Comparison of ENCODE assay signal across 31 cellular contexts in the genomic region with DNA sequence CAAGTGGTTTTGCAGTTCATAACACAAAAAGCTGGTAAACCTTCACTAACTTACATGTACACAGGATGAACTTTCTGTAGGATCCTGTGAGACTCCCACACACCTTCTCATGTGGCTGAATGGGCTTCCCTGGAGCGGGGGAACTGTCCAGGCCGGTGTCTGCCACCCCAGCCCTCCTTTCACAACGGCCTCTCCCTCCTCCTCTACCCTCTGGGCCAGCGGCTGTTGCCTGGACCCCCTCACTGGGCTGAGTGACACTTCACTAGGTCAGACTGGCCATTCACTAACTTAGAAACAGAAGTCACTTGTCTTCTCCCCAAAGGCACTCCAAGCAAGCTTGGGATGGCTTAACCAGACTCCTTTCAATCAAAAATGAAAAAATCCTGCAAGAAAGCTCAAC. TPM values are rescaled to one million over a fixed set of nuclear protein-coding genes. Genes with fewer than 3 reads are reported as not detected.
DNase-seq lines count a peak whose midpoint lies in the region; ATAC-seq, FAIRE-seq and TF ChIP-seq lines count a peak whose summit lies in the region.
"Had no signal": no experiment of that assay in that cellular context is flagged by ENCODE, and none has a peak within 500 bp of the region (broad histone marks: within the 10 kb centered on the region; RNA-seq: fewer than 3 reads in every experiment).

No MANE protein-coding gene starts in this region.

- H3K9me3 ChIP-seq in HepG2 (ENCODE audit: low read length), result no peaks in the 10 kb centered on the region
- no peaks in the 10 kb centered on the region for H3K9me3 ChIP-seq in right lobe of liver
- no peaks in the 10 kb centered on the region for H3K9me3 ChIP-seq in T-helper 17 cell (ENCODE audit: control insufficient read depth, low read length, poor library complexity, severe bottlenecking)
- H3K9me3 ChIP-seq in endodermal cell (ENCODE audit: control insufficient read depth, low read length), result no peaks in the 10 kb centered on the region
- H3K9me3 ChIP-seq in body of pancreas, result no peaks in the 10 kb centered on the region
- H3K9me3 ChIP-seq: gastrocnemius medialis, ovary, spleen, stomach, upper lobe of left lung had no signal

- no peak for FAIRE-seq in HepG2 (lab: Jason Lieb, UNC)
- FAIRE-seq: D721Med, H1 had no signal

- H2AFZ ChIP-seq in HepG2 (ENCODE audit: low read length), result no peak overlapping the region

- H3K4me3 ChIP-seq in HepG2 (replicated peaks in 1 of 3; ENCODE audit: insufficient read depth in 1 of 3, low read depth in 2 of 3, low read length in 3 of 3) (no peak overlapping the region), right lobe of liver (no peak overlapping the region), endodermal cell (ENCODE audit: low read length) (no peak overlapping the region), body of pancreas (no peak overlapping the region)
- H3K4me3 ChIP-seq: dorsolateral prefrontal cortex, gastrocnemius medialis, ovary, spleen, stomach, upper lobe of left lung had no signal

- H4K20me1 ChIP-seq in HepG2 (ENCODE audit: insufficient read depth, low read length), result no peaks in the 10 kb centered on the region; the same call in 1 of the 2 replicates

- no peaks in the 10 kb centered on the region for H3K27me3 Mint-ChIP-seq in T-helper 17 cell
- H3K27me3 Mint-ChIP-seq in endodermal cell (ENCODE audit: insufficient read depth), result no peaks in the 10 kb centered on the region
- no peaks in the 10 kb centered on the region for H3K27me3 Mint-ChIP-seq in type B pancreatic cell

- H3K36me3 ChIP-seq in HepG2 (replicated peaks in 1 of 2; ENCODE audit: control insufficient read depth in 1 of 2, insufficient read depth in 2 of 2, low read length in 2 of 2) (peaks cover 15 to 25% of the 10 kb centered on the region in 2 experiments; a peak in 4 of 5 replicates), right lobe of liver (peaks cover 0 to 22% (median 9%) of the 10 kb centered on the region in 4 donors), endodermal cell (ENCODE audit: control insufficient read depth, insufficient read depth, low read length) (peaks cover 51% of the 10 kb centered on the region), body of pancreas (replicated peaks in 1 of 2; ENCODE audit: insufficient read depth in 1 of 2, low read depth in 2 of 2) (peaks cover 0 to 13% of the 10 kb centered on the region in 2 donors)
- H3K36me3 ChIP-seq: ovary had no signal

- 0 out of 4 replicates have a peak, but pooled peaks of 1 of the 2 experiments have one; percentile 13 for TF ChIP-seq POLR2A in HepG2 (IDR thresholded peaks at IDR 0.05; ENCODE audit: insufficient read depth in 1 of 2, low read depth in 2 of 2, low read length in 2 of 2)
- TF ChIP-seq POLR2A in right lobe of liver (IDR thresholded peaks at IDR 0.05), result no peak
- TF ChIP-seq POLR2A in body of pancreas (IDR thresholded peaks at IDR 0.05), result no peak

- H3K27me3 ChIP-seq in HepG2 (ENCODE audit: control insufficient read depth in 1 of 2, insufficient read depth in 2 of 2, low read length in 2 of 2) (no peaks in the 10 kb centered on the region), right lobe of liver (no peaks in the 10 kb centered on the region), endodermal cell (ENCODE audit: control insufficient read depth, insufficient read depth, low read length, poor library complexity, severe bottlenecking) (no peaks in the 10 kb centered on the region), body of pancreas (no peaks in the 10 kb centered on the region)
- H3K27me3 ChIP-seq: dorsolateral prefrontal cortex, gastrocnemius medialis, ovary, spleen, stomach, upper lobe of left lung had no signal

- H3K27ac ChIP-seq in HepG2 (ENCODE audit: extremely low read length, insufficient read depth, low read length) (no peak overlapping the region), right lobe of liver (no peak overlapping the region), endodermal cell (ENCODE audit: low read depth, low read length) (no peak overlapping the region), body of pancreas (no peak overlapping the region)
- H3K27ac ChIP-seq: gastrocnemius medialis, HL-60, ovary, stomach, upper lobe of left lung had no signal

- H3K4me1 Mint-ChIP-seq in T-helper 17 cell (peaks cover 9% of the 10 kb centered on the region), endodermal cell (peaks cover 1% of the 10 kb centered on the region), type B pancreatic cell (ENCODE audit: unreplicated experiment) (peaks cover 6% of the 10 kb centered on the region)

- no TSS peak for BruUV-seq in HepG2 (replicated peaks; lab: Mats Ljungman, UMichigan)

- no peaks in the 10 kb centered on the region for H3K9me3 Mint-ChIP-seq in endodermal cell
- H3K9me3 Mint-ChIP-seq in type B pancreatic cell, result no peaks in the 10 kb centered on the region

- DNase-seq in HepG2 (ENCODE audit: low spot score) (no peak), right lobe of liver (no peak), T-helper 17 cell (no peak), endodermal cell (no peak), type B pancreatic cell (ENCODE audit: extremely low spot score, unreplicated experiment) (no peak), body of pancreas (no peak), NCI-H2029 (lab: John Stamatoyannopoulos, UW) (no peak)
- DNase-seq: activated CD4-positive, alpha-beta T cell treated with anti-CD3 and anti-CD28 coated beads, Interleukin-2, amount 50 U/mL, for 1 hour; activated CD8-positive, alpha-beta memory T cell treated with anti-CD3 and anti-CD28 coated beads, Interleukin-2, amount 50 U/mL, for 4 hours; activated gamma-delta T cell; dorsolateral prefrontal cortex; EL; erythroblast; gastrocnemius medialis; islet precursor cell; NCI-H1092 treated with DMSO at 0.1 percent for 48 hours; NCI-H1930; NCI-H345; NCI-H82; ovary; PC-3; spleen; stimulated activated CD4-positive, alpha-beta T cell treated with anti-CD3 and anti-CD28 coated beads, Interleukin-4, amount 100 ng/mL, for 24 hours; stomach; T-helper 2 cell; upper lobe of left lung had no signal

- ATAC-seq in HepG2 (no peak), right lobe of liver (no peak), T-helper 17 cell (no peak), body of pancreas (no peak), GM19023 (IDR thresholded peaks at IDR 0.05; ENCODE audit: unreplicated experiment) (no peak)
- ATAC-seq: gastrocnemius medialis, PC-3 had no signal

- H3K27ac Mint-ChIP-seq in T-helper 17 cell, result no peak overlapping the region
- H3K27ac Mint-ChIP-seq in endodermal cell, result peak overlapping the region; percentile 40
- H3K27ac Mint-ChIP-seq in type B pancreatic cell, result peak overlapping the region; percentile 80

- POLR2A ChIA-PET in HepG2 (lab: Yijun Ruan, JAX), result interaction anchor here (1.9 kb wide), 1 partner anchor 19 kb away, joined by 4 read pairs; no protein-coding TSS in a partner anchor

- H3K4me1 ChIP-seq in HepG2 (ENCODE audit: insufficient read depth, low read length) (0 out of 2 replicates have a peak, but pooled peaks cover 5% of the 10 kb centered on the region), right lobe of liver (peaks cover 0 to 6% (median 0%) of the 10 kb centered on the region in 4 donors), endodermal cell (ENCODE audit: control insufficient read depth, insufficient read depth, low read length) (no peaks in the 10 kb centered on the region), body of pancreas (no peaks in the 10 kb centered on the region)

- TF ChIP-seq CTCF in HepG2 (CRISPR knock-in tag; IDR thresholded peaks at IDR 0.05) (no peak), right lobe of liver (IDR thresholded peaks at IDR 0.05) (no peak), endodermal cell (conservative IDR thresholded peaks at IDR 0.05) (no peak), type B pancreatic cell (conservative IDR thresholded peaks at IDR 0.05) (no peak), body of pancreas (IDR thresholded peaks at IDR 0.05) (no peak)

- H3K4me2 ChIP-seq in HepG2 (ENCODE audit: low read depth, low read length), result no peak overlapping the region

- H3K36me3 Mint-ChIP-seq in T-helper 17 cell (ENCODE audit: low read depth) (peaks cover 2% of the 10 kb centered on the region), endodermal cell (ENCODE audit: low read depth) (peaks cover 25% of the 10 kb centered on the region), type B pancreatic cell (peaks cover 8% of the 10 kb centered on the region)

- no peak overlapping the region for H3K9ac ChIP-seq in HepG2 (ENCODE audit: insufficient read depth, low read depth, low read length)
- H3K9ac ChIP-seq in endodermal cell (ENCODE audit: extremely low read depth, low read length, poor library complexity, severe bottlenecking), result no peak overlapping the region

- 70% methylated on average over 4 of the region's 4 CpGs for WGBS in HepG2 (ENCODE audit: low lambda C conversion rate)
- WGBS in right lobe of liver (ENCODE audit: insufficient coverage, low coverage, low lambda C conversion rate, missing lambda C conversion rate), result 42% methylated on average over 2 of the region's 4 CpGs
- WGBS in endodermal cell (ENCODE audit: insufficient coverage in 1 of 2, insufficient read length in 1 of 2), 2 experiments, result 91 to 100% methylated on average over 1 to 4 of the region's 4 CpGs
- 71 to 82% methylated on average over 4 of the region's 4 CpGs for WGBS in body of pancreas, 2 donors

- no peak for TF ChIP-seq RAD21 in HepG2 (CRISPR knock-in tag; IDR thresholded peaks at IDR 0.05)

- H3K79me2 ChIP-seq in HepG2 (ENCODE audit: insufficient read depth, low read length), result no peaks in the 10 kb centered on the region

- CTCF ChIA-PET in HepG2 (lab: Yijun Ruan, JAX; ENCODE audit: low intra/inter-chr PET ratio, low total read pairs), result no interaction called here

- H3K4me3 Mint-ChIP-seq in T-helper 17 cell (peak overlapping the region; percentile 66), endodermal cell (no peak overlapping the region), type B pancreatic cell (no peak overlapping the region)

- in situ Hi-C loops in HepG2 (cut with HindIII; ENCODE audit: extremely low pct_ligation_motif_present, low pct_unique_long_range_greater_than_20kb), result no loop called here

- no peak for TF ChIP-seq EP300 in HepG2 (IDR thresholded peaks at IDR 0.05; ENCODE audit: low read depth in 2 of 2, low read length in 2 of 2)
- TF ChIP-seq EP300 in HepG2 (CRISPR knock-in tag; IDR thresholded peaks at IDR 0.05; ENCODE audit: borderline replicate concordance), result no peak

- intact Hi-C loops in HepG2 (cut with micrococcal nuclease; ENCODE audit: unreplicated experiment) (no loop called here), right lobe of liver (cut with DNase I) (no loop called here), body of pancreas (cut with DNase I) (no loop called here)

RNA-seq across cellular contexts. Expression of gene SSU72, which starts 16.1 kb away (rescaled TPM):
- total RNA-seq in HepG2 (2016; rRNA removed; fragmentation: Illumina TruSeq; extraction: Trizol) (63.5 and 67.1 TPM in 2 replicates), right lobe of liver (10 to 100 TPM; 46.6 to 72.6 (median 63.8) TPM), T-helper 17 cell (100 to 1,000 TPM in 1 of 2 donors, 10 to 100 TPM in 1; 99.3 to 103 TPM), endodermal cell (100 to 1,000 TPM; 133 to 138 TPM), type B pancreatic cell (ENCODE audit: low replicate concordance) (117 and 126 TPM in 2 replicates), body of pancreas (100 to 1,000 TPM in 1 of 2 donors, 10 to 100 TPM in 1; 82.1 to 113 TPM)
- 174 and 181 TPM in 2 replicates for total RNA-seq in HepG2 (2016; cell fraction: cytosol; rRNA removed; fragmentation: Illumina TruSeq; extraction: Trizol; ENCODE audit: low read depth)
- 55.4 and 71.0 TPM in 2 replicates for total RNA-seq in HepG2 (2016; cell fraction: insoluble cytoplasmic fraction; rRNA removed; fragmentation: Illumina TruSeq; extraction: Trizol)
- 205 and 206 TPM in 2 replicates for total RNA-seq in HepG2 (2016; cell fraction: membrane; rRNA removed; fragmentation: Illumina TruSeq; extraction: Trizol)
- 33.8 and 37.5 TPM in 2 replicates for total RNA-seq in HepG2 (2016; cell fraction: nucleus; rRNA removed; fragmentation: Illumina TruSeq; extraction: Trizol)
- 41.7 and 42.8 TPM in 2 replicates for polyA plus RNA-seq in HepG2 (2011; rRNA removed)
- polyA plus RNA-seq in HepG2 (2011; cell fraction: cytosol; rRNA removed), result 46.2 and 47.3 TPM in 2 replicates
- polyA plus RNA-seq in HepG2 (2011; cell fraction: nucleus; rRNA removed), result 54.5 and 58.4 TPM in 2 replicates
- polyA plus RNA-seq in HepG2 (2012), result 78.4 and 81.7 TPM in 2 replicates
- polyA plus RNA-seq in HepG2 (2016; cell fraction: cytosol; fragmentation: Illumina TruSeq; extraction: Trizol; ENCODE audit: low read depth), result 402 and 408 TPM in 2 replicates
- 95.7 and 105 TPM in 2 replicates for polyA plus RNA-seq in HepG2 (2016; cell fraction: insoluble cytoplasmic fraction; fragmentation: Illumina TruSeq; extraction: Trizol; ENCODE audit: low read depth)
- polyA plus RNA-seq in HepG2 (2016; cell fraction: membrane; fragmentation: Illumina TruSeq; extraction: Trizol; ENCODE audit: low read depth), result 348 and 359 TPM in 2 replicates
- 88.7 and 92.0 TPM in 2 replicates for polyA plus RNA-seq in HepG2 (2016; cell fraction: nucleus; fragmentation: Illumina TruSeq; extraction: Trizol; ENCODE audit: insufficient read depth, low read depth)
- 60.1 and 74.5 TPM in 2 replicates for polyA minus RNA-seq in HepG2 (2011; rRNA and poly(A)+ RNA removed; ENCODE audit: low replicate concordance)
- polyA minus RNA-seq in HepG2 (2011; cell fraction: cytosol; rRNA and poly(A)+ RNA removed), result 44.8 and 47.0 TPM in 2 replicates
- polyA minus RNA-seq in HepG2 (2011; cell fraction: nucleus; rRNA and poly(A)+ RNA removed), result 35.7 and 37.5 TPM in 2 replicates
- polyA plus RNA-seq in endodermal cell (2013, experiment 1 of 2), result 130 TPM
- 116 TPM for polyA plus RNA-seq in endodermal cell (2013, experiment 2 of 2)

RNA-seq across cellular contexts. Expression of gene TMEM240, which starts 18.2 kb away (rescaled TPM):
- total RNA-seq in HepG2 (2016; rRNA removed; fragmentation: Illumina TruSeq; extraction: Trizol) (not detected in 2 replicates), right lobe of liver (under 1 TPM in 1 of 6 experiments, not detected in 5; 0.40 TPM), T-helper 17 cell (under 1 TPM in 1 of 2 donors, not detected in 1; 0.44 TPM), endodermal cell (1 to 10 TPM; 6.4 to 6.9 TPM), type B pancreatic cell (ENCODE audit: low replicate concordance) (3.1 and 10.3 TPM in 2 replicates), body of pancreas (1 to 10 TPM; 1.0 to 3.6 TPM)
- not detected in 2 replicates for total RNA-seq in HepG2 (2016; cell fraction: cytosol; rRNA removed; fragmentation: Illumina TruSeq; extraction: Trizol; ENCODE audit: low read depth)
- not detected in 2 replicates for total RNA-seq in HepG2 (2016; cell fraction: insoluble cytoplasmic fraction; rRNA removed; fragmentation: Illumina TruSeq; extraction: Trizol)
- not detected in 2 replicates for total RNA-seq in HepG2 (2016; cell fraction: membrane; rRNA removed; fragmentation: Illumina TruSeq; extraction: Trizol)
- total RNA-seq in HepG2 (2016; cell fraction: nucleus; rRNA removed; fragmentation: Illumina TruSeq; extraction: Trizol), result not detected in 2 replicates
- 0.17 and 0.21 TPM in 2 replicates for polyA plus RNA-seq in HepG2 (2011; rRNA removed)
- 0.17 TPM in 1 of 2 replicates, not detected in the other for polyA plus RNA-seq in HepG2 (2011; cell fraction: cytosol; rRNA removed)
- 3.9 and 4.5 TPM in 2 replicates for polyA plus RNA-seq in HepG2 (2011; cell fraction: nucleus; rRNA removed)
- 0.58 and 1.1 TPM in 2 replicates for polyA plus RNA-seq in HepG2 (2012)
- polyA plus RNA-seq in HepG2 (2016; cell fraction: cytosol; fragmentation: Illumina TruSeq; extraction: Trizol; ENCODE audit: low read depth), result not detected in 2 replicates
- 0.34 TPM in 1 of 2 replicates, not detected in the other for polyA plus RNA-seq in HepG2 (2016; cell fraction: insoluble cytoplasmic fraction; fragmentation: Illumina TruSeq; extraction: Trizol; ENCODE audit: low read depth)
- polyA plus RNA-seq in HepG2 (2016; cell fraction: membrane; fragmentation: Illumina TruSeq; extraction: Trizol; ENCODE audit: low read depth), result not detected in 2 replicates
- polyA plus RNA-seq in HepG2 (2016; cell fraction: nucleus; fragmentation: Illumina TruSeq; extraction: Trizol; ENCODE audit: insufficient read depth, low read depth), result 0.90 TPM in 1 of 2 replicates, not detected in the other
- not detected in 2 replicates for polyA minus RNA-seq in HepG2 (2011; rRNA and poly(A)+ RNA removed; ENCODE audit: low replicate concordance)
- not detected in 2 replicates for polyA minus RNA-seq in HepG2 (2011; cell fraction: cytosol; rRNA and poly(A)+ RNA removed)
- not detected in 2 replicates for polyA minus RNA-seq in HepG2 (2011; cell fraction: nucleus; rRNA and poly(A)+ RNA removed)
- polyA plus RNA-seq in endodermal cell (2013, experiment 1 of 2), result 11.5 TPM
- polyA plus RNA-seq in endodermal cell (2013, experiment 2 of 2), result 8.9 TPM
- total RNA-seq: myocyte had no signal

RNA-seq across cellular contexts. Expression of gene FNDC10, which starts 41.3 kb away (rescaled TPM):
- total RNA-seq in HepG2 (2016; rRNA removed; fragmentation: Illumina TruSeq; extraction: Trizol), result 2.0 and 2.5 TPM in 2 replicates
- 6.6 and 6.8 TPM in 2 replicates for total RNA-seq in HepG2 (2016; cell fraction: cytosol; rRNA removed; fragmentation: Illumina TruSeq; extraction: Trizol; ENCODE audit: low read depth)
- total RNA-seq in HepG2 (2016; cell fraction: insoluble cytoplasmic fraction; rRNA removed; fragmentation: Illumina TruSeq; extraction: Trizol), result 2.4 and 2.8 TPM in 2 replicates
- 10.4 and 11.3 TPM in 2 replicates for total RNA-seq in HepG2 (2016; cell fraction: membrane; rRNA removed; fragmentation: Illumina TruSeq; extraction: Trizol)
- 1.1 and 1.3 TPM in 2 replicates for total RNA-seq in HepG2 (2016; cell fraction: nucleus; rRNA removed; fragmentation: Illumina TruSeq; extraction: Trizol)
- 2.2 and 3.1 TPM in 2 replicates for polyA plus RNA-seq in HepG2 (2011; rRNA removed)
- polyA plus RNA-seq in HepG2 (2011; cell fraction: cytosol; rRNA removed), result 2.6 and 5.4 TPM in 2 replicates
- 3.9 and 4.3 TPM in 2 replicates for polyA plus RNA-seq in HepG2 (2011; cell fraction: nucleus; rRNA removed)
- polyA plus RNA-seq in HepG2 (2012), result 4.0 and 4.3 TPM in 2 replicates
- 20.0 and 21.4 TPM in 2 replicates for polyA plus RNA-seq in HepG2 (2016; cell fraction: cytosol; fragmentation: Illumina TruSeq; extraction: Trizol; ENCODE audit: low read depth)
- polyA plus RNA-seq in HepG2 (2016; cell fraction: insoluble cytoplasmic fraction; fragmentation: Illumina TruSeq; extraction: Trizol; ENCODE audit: low read depth), result 5.1 and 6.0 TPM in 2 replicates
- polyA plus RNA-seq in HepG2 (2016; cell fraction: membrane; fragmentation: Illumina TruSeq; extraction: Trizol; ENCODE audit: low read depth), result 21.7 and 28.5 TPM in 2 replicates
- polyA plus RNA-seq in HepG2 (2016; cell fraction: nucleus; fragmentation: Illumina TruSeq; extraction: Trizol; ENCODE audit: insufficient read depth, low read depth), result 4.3 and 4.8 TPM in 2 replicates
- 4.9 TPM in 1 of 2 replicates, not detected in the other for polyA minus RNA-seq in HepG2 (2011; rRNA and poly(A)+ RNA removed; ENCODE audit: low replicate concordance)
- 4.0 and 4.4 TPM in 2 replicates for polyA minus RNA-seq in HepG2 (2011; cell fraction: cytosol; rRNA and poly(A)+ RNA removed)
- polyA minus RNA-seq in HepG2 (2011; cell fraction: nucleus; rRNA and poly(A)+ RNA removed), result 0.64 and 1.1 TPM in 2 replicates
- 1 to 10 TPM in 1 of 6 experiments, under 1 TPM in 5; 0.09 to 1.6 (median 0.46) TPM for total RNA-seq in right lobe of liver
- 1 to 10 TPM; 3.3 to 3.4 TPM for total RNA-seq in T-helper 17 cell
- total RNA-seq in endodermal cell, result 10 to 100 TPM; 10.4 to 10.8 TPM
- 6.0 TPM for polyA plus RNA-seq in endodermal cell (2013, experiment 1 of 2)
- 5.7 TPM for polyA plus RNA-seq in endodermal cell (2013, experiment 2 of 2)
- 8.9 and 9.3 TPM in 2 replicates for total RNA-seq in type B pancreatic cell (ENCODE audit: low replicate concordance)
- total RNA-seq in body of pancreas, result 1 to 10 TPM; 1.3 to 2.3 TPM

RNA-seq across cellular contexts. Expression of gene ATAD3A, which starts 46.6 kb away (rescaled TPM):
- total RNA-seq in HepG2 (2016; rRNA removed; fragmentation: Illumina TruSeq; extraction: Trizol) (33.4 and 49.0 TPM in 2 replicates), right lobe of liver (10 to 100 TPM; 10.8 to 31.7 (median 13.1) TPM), T-helper 17 cell (10 to 100 TPM; 20.3 to 23.3 TPM), endodermal cell (10 to 100 TPM; 42.8 to 47.6 TPM), type B pancreatic cell (ENCODE audit: low replicate concordance) (37.8 and 39.8 TPM in 2 replicates), body of pancreas (10 to 100 TPM; 15.8 to 20.8 TPM)
- 18.2 and 18.9 TPM in 2 replicates for total RNA-seq in HepG2 (2016; cell fraction: cytosol; rRNA removed; fragmentation: Illumina TruSeq; extraction: Trizol; ENCODE audit: low read depth)
- 27.6 and 52.7 TPM in 2 replicates for total RNA-seq in HepG2 (2016; cell fraction: insoluble cytoplasmic fraction; rRNA removed; fragmentation: Illumina TruSeq; extraction: Trizol)
- 38.0 and 38.8 TPM in 2 replicates for total RNA-seq in HepG2 (2016; cell fraction: membrane; rRNA removed; fragmentation: Illumina TruSeq; extraction: Trizol)
- 30.1 and 34.5 TPM in 2 replicates for total RNA-seq in HepG2 (2016; cell fraction: nucleus; rRNA removed; fragmentation: Illumina TruSeq; extraction: Trizol)
- polyA plus RNA-seq in HepG2 (2011; rRNA removed), result 10.6 and 15.5 TPM in 2 replicates
- 11.1 and 18.2 TPM in 2 replicates for polyA plus RNA-seq in HepG2 (2011; cell fraction: cytosol; rRNA removed)
- 45.2 and 49.3 TPM in 2 replicates for polyA plus RNA-seq in HepG2 (2011; cell fraction: nucleus; rRNA removed)
- 12.6 and 17.3 TPM in 2 replicates for polyA plus RNA-seq in HepG2 (2012)
- 19.2 and 20.9 TPM in 2 replicates for polyA plus RNA-seq in HepG2 (2016; cell fraction: cytosol; fragmentation: Illumina TruSeq; extraction: Trizol; ENCODE audit: low read depth)
- polyA plus RNA-seq in HepG2 (2016; cell fraction: insoluble cytoplasmic fraction; fragmentation: Illumina TruSeq; extraction: Trizol; ENCODE audit: low read depth), result 33.0 and 40.7 TPM in 2 replicates
- 30.9 and 31.4 TPM in 2 replicates for polyA plus RNA-seq in HepG2 (2016; cell fraction: membrane; fragmentation: Illumina TruSeq; extraction: Trizol; ENCODE audit: low read depth)
- 80.5 and 96.5 TPM in 2 replicates for polyA plus RNA-seq in HepG2 (2016; cell fraction: nucleus; fragmentation: Illumina TruSeq; extraction: Trizol; ENCODE audit: insufficient read depth, low read depth)
- polyA minus RNA-seq in HepG2 (2011; rRNA and poly(A)+ RNA removed; ENCODE audit: low replicate concordance), result 21.9 and 37.5 TPM in 2 replicates
- 11.0 and 16.1 TPM in 2 replicates for polyA minus RNA-seq in HepG2 (2011; cell fraction: cytosol; rRNA and poly(A)+ RNA removed)
- 8.6 and 10.7 TPM in 2 replicates for polyA minus RNA-seq in HepG2 (2011; cell fraction: nucleus; rRNA and poly(A)+ RNA removed)
- polyA plus RNA-seq in endodermal cell (2013, experiment 1 of 2), result 31.3 TPM
- polyA plus RNA-seq in endodermal cell (2013, experiment 2 of 2), result 31.1 TPM

RNA-seq across cellular contexts. Expression of gene MIB2, which starts 56.7 kb away (rescaled TPM):
- total RNA-seq in HepG2 (2016; rRNA removed; fragmentation: Illumina TruSeq; extraction: Trizol) (10.3 and 30.4 TPM in 2 replicates), right lobe of liver (10 to 100 TPM; 20.7 to 38.5 (median 33.9) TPM), T-helper 17 cell (10 to 100 TPM; 42.0 to 50.0 TPM), endodermal cell (10 to 100 TPM; 77.4 to 97.9 TPM), type B pancreatic cell (ENCODE audit: low replicate concordance) (73.6 and 114 TPM in 2 replicates), body of pancreas (100 to 1,000 TPM in 1 of 2 donors, 10 to 100 TPM in 1; 57.6 to 101 TPM)
- total RNA-seq in HepG2 (2016; cell fraction: cytosol; rRNA removed; fragmentation: Illumina TruSeq; extraction: Trizol; ENCODE audit: low read depth), result 16.4 and 16.7 TPM in 2 replicates
- total RNA-seq in HepG2 (2016; cell fraction: insoluble cytoplasmic fraction; rRNA removed; fragmentation: Illumina TruSeq; extraction: Trizol), result 9.2 and 32.3 TPM in 2 replicates
- total RNA-seq in HepG2 (2016; cell fraction: membrane; rRNA removed; fragmentation: Illumina TruSeq; extraction: Trizol), result 20.6 and 22.6 TPM in 2 replicates
- 24.1 and 25.9 TPM in 2 replicates for total RNA-seq in HepG2 (2016; cell fraction: nucleus; rRNA removed; fragmentation: Illumina TruSeq; extraction: Trizol)
- polyA plus RNA-seq in HepG2 (2011; rRNA removed), result 19.9 and 31.3 TPM in 2 replicates
- polyA plus RNA-seq in HepG2 (2011; cell fraction: cytosol; rRNA removed), result 12.2 and 30.4 TPM in 2 replicates
- 421 and 707 TPM in 2 replicates for polyA plus RNA-seq in HepG2 (2011; cell fraction: nucleus; rRNA removed)
- polyA plus RNA-seq in HepG2 (2012), result 16.8 and 35.3 TPM in 2 replicates
- polyA plus RNA-seq in HepG2 (2016; cell fraction: cytosol; fragmentation: Illumina TruSeq; extraction: Trizol; ENCODE audit: low read depth), result 15.5 and 15.9 TPM in 2 replicates
- polyA plus RNA-seq in HepG2 (2016; cell fraction: insoluble cytoplasmic fraction; fragmentation: Illumina TruSeq; extraction: Trizol; ENCODE audit: low read depth), result 9.4 and 11.7 TPM in 2 replicates
- 14.1 and 15.4 TPM in 2 replicates for polyA plus RNA-seq in HepG2 (2016; cell fraction: membrane; fragmentation: Illumina TruSeq; extraction: Trizol; ENCODE audit: low read depth)
- polyA plus RNA-seq in HepG2 (2016; cell fraction: nucleus; fragmentation: Illumina TruSeq; extraction: Trizol; ENCODE audit: insufficient read depth, low read depth), result 59.2 and 75.4 TPM in 2 replicates
- polyA minus RNA-seq in HepG2 (2011; rRNA and poly(A)+ RNA removed; ENCODE audit: low replicate concordance), result 24.6 and 100 TPM in 2 replicates
- polyA minus RNA-seq in HepG2 (2011; cell fraction: cytosol; rRNA and poly(A)+ RNA removed), result 27.4 and 28.8 TPM in 2 replicates
- 51.5 and 62.8 TPM in 2 replicates for polyA minus RNA-seq in HepG2 (2011; cell fraction: nucleus; rRNA and poly(A)+ RNA removed)
- 46.2 TPM for polyA plus RNA-seq in endodermal cell (2013, experiment 1 of 2)
- polyA plus RNA-seq in endodermal cell (2013, experiment 2 of 2), result 42.1 TPM
